ENCODE assay signal across 1 cellular context in the genomic region with DNA sequence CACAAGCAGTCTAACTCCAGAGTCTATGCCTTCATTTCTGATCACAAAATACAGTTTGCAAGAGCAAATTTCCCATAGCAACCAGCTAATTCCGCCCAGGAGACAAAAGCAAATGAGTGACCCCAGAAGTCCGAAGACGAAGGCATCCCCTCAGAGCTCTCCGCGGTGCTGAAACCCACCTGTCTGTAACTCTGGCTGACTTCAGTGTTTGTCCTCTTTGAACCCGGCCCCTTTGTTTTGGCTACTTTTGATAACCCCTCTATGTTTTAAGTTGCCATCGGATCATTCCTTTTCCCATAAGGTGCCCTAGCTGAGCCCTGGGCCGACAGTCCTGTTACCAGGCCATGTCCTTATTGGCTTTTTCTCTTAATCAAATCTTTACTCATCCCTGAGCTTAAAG.
TF ChIP-seq lines count a peak whose summit lies in the region.

No MANE protein-coding gene starts in this region.

TF ChIP-seq in GM12878, 131 proteins besides CTCF, POLR2A, EP300 and RAD21 (continued from another document):
- peak; percentile 80 for TF ChIP-seq REST (IDR thresholded peaks at IDR 0.05; ENCODE audit: low read depth, low read length)
